26 cellular contexts compared by ENCODE assay signal in the genomic region with DNA sequence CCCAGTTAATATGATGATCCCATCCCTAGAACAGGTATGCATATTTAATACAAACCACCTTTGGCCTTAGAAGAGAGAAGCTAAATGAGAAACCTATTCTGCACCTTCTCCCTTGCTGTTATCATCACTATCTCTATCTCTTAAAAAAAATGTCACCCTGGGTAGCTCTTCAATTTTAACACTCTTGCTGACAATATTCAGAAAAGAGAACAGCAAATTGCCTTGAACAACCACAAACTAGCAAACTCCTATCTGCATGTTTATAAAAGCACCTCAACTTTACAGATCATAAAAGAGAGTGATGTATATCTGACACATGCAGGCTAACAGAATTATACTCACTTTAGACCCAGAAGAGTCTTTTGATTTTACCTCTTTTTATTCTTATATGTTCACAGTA. TPM values are rescaled to one million over a fixed set of nuclear protein-coding genes. Genes with fewer than 3 reads are reported as not detected.
A peak's percentile ranks its signal among the peaks of the same experiment; 100 is the strongest.
DNase-seq lines count a peak whose midpoint lies in the region; ATAC-seq and TF ChIP-seq lines count a peak whose summit lies in the region.
"Had no signal": no experiment of that assay in that cellular context is flagged by ENCODE, and none has a peak within 500 bp of the region (broad histone marks: within the 10 kb centered on the region; RNA-seq: fewer than 3 reads in every experiment).

No MANE protein-coding gene starts in this region.

- H4K5ac ChIP-seq in H9 (ENCODE audit: insufficient read length, low read depth, low read length): no peak overlapping the region

- H3K9me3 ChIP-seq in CD4-positive, alpha-beta T cell (ENCODE audit: control insufficient read depth, low read length): no peaks in the 10 kb centered on the region
- H3K9me3 ChIP-seq in H9 (ENCODE audit: control insufficient read depth, low read depth, low read length): no peaks in the 10 kb centered on the region
- no peaks in the 10 kb centered on the region for H3K9me3 ChIP-seq in adrenal gland (replicated peaks in 1 of 3)
- H3K9me3 ChIP-seq: esophagus squamous epithelium, heart right ventricle, psoas muscle, sigmoid colon, upper lobe of right lung had no signal

- H3K4me2 ChIP-seq in H9 (ENCODE audit: insufficient read depth, insufficient read length, low read length): no peak overlapping the region

- intact Hi-C loops in CD4-positive, alpha-beta T cell (cut with DNase I, micrococcal nuclease): no loop called here
- intact Hi-C loops in natural killer cell (cut with micrococcal nuclease) (no loop called here), adrenal gland (cut with DNase I) (no loop called here)

- H3K9ac ChIP-seq in H9 (ENCODE audit: extremely low read depth, insufficient read length, low read length): no peak overlapping the region

- H3K36me3 ChIP-seq in adrenal gland (replicated peaks in 1 of 2): no peaks in the 10 kb centered on the region
- H3K36me3 ChIP-seq: esophagus squamous epithelium, heart right ventricle, sigmoid colon, upper lobe of right lung had no signal

- H2BK15ac ChIP-seq in H9 (ENCODE audit: low read depth, low read length): no peak overlapping the region

- CTCF ChIA-PET in CD4-positive, alpha-beta T cell (lab: Charles Lee): interaction anchor here (1.7 kb wide), 1 partner anchor 9 kb away, joined by 7 read pairs; no protein-coding TSS in a partner anchor

- no peak overlapping the region for H3T11ph ChIP-seq in H9 (ENCODE audit: low read length)

- H2BK120ac ChIP-seq in H9 (ENCODE audit: low read depth, low read length, poor library complexity, severe bottlenecking): no peak overlapping the region

- H3K23me2 ChIP-seq in H9 (ENCODE audit: insufficient read length, low read depth, low read length, poor library complexity, severe bottlenecking): no peaks in the 10 kb centered on the region

- no peak overlapping the region for H3K27ac ChIP-seq in CD4-positive, alpha-beta T cell (ENCODE audit: low read depth, low read length)
- H3K27ac ChIP-seq in H9 (ENCODE audit: insufficient read length, low read depth, low read length) (no peak overlapping the region), adrenal gland (no peak overlapping the region)
- H3K27ac ChIP-seq: esophagus squamous epithelium, heart right ventricle, psoas muscle, sigmoid colon, upper lobe of right lung had no signal

- H3K4me1 Mint-ChIP-seq in CD4-positive, alpha-beta T cell (ENCODE audit: low read depth): peaks cover 86% of the 10 kb centered on the region
- H3K4me1 Mint-ChIP-seq in H9: peaks cover 48 to 51% of the 10 kb centered on the region in 2 experiments
- H3K4me1 Mint-ChIP-seq in T-helper 2 cell treated with Interferon-gamma antibody and Interleukin-4, amounts not matched to agents 5 μg/mL and 100 μg/mL, for 36 hours (ENCODE audit: low read depth): peaks cover 59% of the 10 kb centered on the region
- H3K4me1 Mint-ChIP-seq in natural killer cell: peaks cover 80 to 84% of the 10 kb centered on the region in 2 donors

- H3K27me3 Mint-ChIP-seq in CD4-positive, alpha-beta T cell: no peaks in the 10 kb centered on the region
- no peaks in the 10 kb centered on the region for H3K27me3 Mint-ChIP-seq in H9 (ENCODE audit: low read depth)
- H3K27me3 Mint-ChIP-seq in T-helper 2 cell treated with Interferon-gamma antibody and Interleukin-4, amounts not matched to agents 5 μg/mL and 100 μg/mL, for 36 hours (ENCODE audit: low read depth): no peaks in the 10 kb centered on the region
- no peaks in the 10 kb centered on the region for H3K27me3 Mint-ChIP-seq in natural killer cell (ENCODE audit: low read depth in 2 of 2)
- H3K27me3 Mint-ChIP-seq: dendritic cell treated with granulocyte-macrophage colony-stimulating factor and Interleukin-4, amounts not matched to agents 40 ng/mL and 50 ng/mL, for 4 days; stimulated activated memory B cell treated with anti-CD40 and anti-IgM and Interleukin-4, amounts not matched to agents 10 μg/mL and 1 μg/mL and 100 μg/mL, for 72 hours had no signal

- H3K79me2 ChIP-seq in H9 (ENCODE audit: insufficient read depth, low read length): peaks cover 39% of the 10 kb centered on the region

- H3K4me3 Mint-ChIP-seq in CD4-positive, alpha-beta T cell: peak overlapping the region; percentile 5
- no peak overlapping the region for H3K4me3 Mint-ChIP-seq in H9
- H3K4me3 Mint-ChIP-seq in T-helper 2 cell treated with Interferon-gamma antibody and Interleukin-4, amounts not matched to agents 5 μg/mL and 100 μg/mL, for 36 hours: peak overlapping the region; percentile 29
- H3K4me3 Mint-ChIP-seq in natural killer cell: peak overlapping the region; percentile 36
- H3K4me3 Mint-ChIP-seq: dendritic cell treated with granulocyte-macrophage colony-stimulating factor and Interleukin-4, amounts not matched to agents 40 ng/mL and 50 ng/mL, for 4 days; stimulated activated memory B cell treated with anti-CD40 and anti-IgM and Interleukin-4, amounts not matched to agents 10 μg/mL and 1 μg/mL and 100 μg/mL, for 72 hours had no signal

- H3K4ac ChIP-seq in H9 (ENCODE audit: low read depth, low read length): no peak overlapping the region

- H3K23ac ChIP-seq in H9 (ENCODE audit: insufficient read length, low read depth, low read length): no peak overlapping the region

- no peaks in the 10 kb centered on the region for H3K79me1 ChIP-seq in H9 (ENCODE audit: insufficient read depth, low read depth, low read length, poor library complexity, severe bottlenecking)

- H2AFZ ChIP-seq in H9 (ENCODE audit: low read length): no peak overlapping the region

- no peak overlapping the region for H3K56ac ChIP-seq in H9 (ENCODE audit: insufficient read length, low read depth, low read length)

- peak overlapping the region; percentile 12 for H3K27ac Mint-ChIP-seq in CD4-positive, alpha-beta T cell
- H3K27ac Mint-ChIP-seq in H9 (peak overlapping the region in 2 of 3 experiments; percentile 12 to 20; a peak in 2 of 7 replicates), natural killer cell (peak overlapping the region; percentile 70 to 73)
- peak overlapping the region; percentile 6 for H3K27ac Mint-ChIP-seq in T-helper 2 cell treated with Interferon-gamma antibody and Interleukin-4, amounts not matched to agents 5 μg/mL and 100 μg/mL, for 36 hours
- H3K27ac Mint-ChIP-seq: dendritic cell treated with granulocyte-macrophage colony-stimulating factor and Interleukin-4, amounts not matched to agents 40 ng/mL and 50 ng/mL, for 4 days; stimulated activated memory B cell treated with anti-CD40 and anti-IgM and Interleukin-4, amounts not matched to agents 10 μg/mL and 1 μg/mL and 100 μg/mL, for 72 hours had no signal

- H3K4me1 ChIP-seq in H9 (ENCODE audit: insufficient read depth, low read length) (peaks cover 3% of the 10 kb centered on the region; the same call in 1 of the 2 replicates), adrenal gland (replicated peaks in 1 of 2) (peaks cover 10 to 76% of the 10 kb centered on the region in 2 donors)

- no peak overlapping the region for H2BK5ac ChIP-seq in H9 (ENCODE audit: insufficient read length, low read length)

- no peak overlapping the region for H2BK20ac ChIP-seq in H9 (ENCODE audit: low read depth, low read length, poor library complexity, severe bottlenecking)

- no peak overlapping the region for H2BK12ac ChIP-seq in H9 (ENCODE audit: insufficient read length, low read depth, low read length)

- TF ChIP-seq CTCF in CD4-positive, alpha-beta T cell (IDR thresholded peaks at IDR 0.05): no peak
- TF ChIP-seq CTCF in H9 (conservative IDR thresholded peaks at IDR 0.05) (no peak), natural killer cell (IDR thresholded peaks at IDR 0.05) (no peak), adrenal gland (IDR thresholded peaks at IDR 0.05) (no peak)

- no peaks in the 10 kb centered on the region for H3K9me3 Mint-ChIP-seq in CD4-positive, alpha-beta T cell
- H3K9me3 Mint-ChIP-seq in H9 (no peaks in the 10 kb centered on the region), natural killer cell (no peaks in the 10 kb centered on the region)
- H3K9me3 Mint-ChIP-seq in T-helper 2 cell treated with Interferon-gamma antibody and Interleukin-4, amounts not matched to agents 5 μg/mL and 100 μg/mL, for 36 hours: no peaks in the 10 kb centered on the region
- H3K9me3 Mint-ChIP-seq: dendritic cell treated with granulocyte-macrophage colony-stimulating factor and Interleukin-4, amounts not matched to agents 40 ng/mL and 50 ng/mL, for 4 days; stimulated activated memory B cell treated with anti-CD40 and anti-IgM and Interleukin-4, amounts not matched to agents 10 μg/mL and 1 μg/mL and 100 μg/mL, for 72 hours had no signal

- no peak overlapping the region for H3K14ac ChIP-seq in H9 (ENCODE audit: insufficient read depth, low read length)

- H4K8ac ChIP-seq in H9 (replicated peaks; ENCODE audit: insufficient read length, low read depth, low read length): no peak overlapping the region

- no peak overlapping the region for H3K18ac ChIP-seq in H9 (ENCODE audit: insufficient read length, low read depth, low read length)

- peaks cover 22% of the 10 kb centered on the region for H3K36me3 Mint-ChIP-seq in CD4-positive, alpha-beta T cell (ENCODE audit: low read depth)
- H3K36me3 Mint-ChIP-seq in H9 (ENCODE audit: insufficient read depth in 1 of 3, low read depth in 3 of 3): peaks cover 0 to 5% (median 1%) of the 10 kb centered on the region in 3 experiments; a peak in 2 of 7 replicates
- H3K36me3 Mint-ChIP-seq in T-helper 2 cell treated with Interferon-gamma antibody and Interleukin-4, amounts not matched to agents 5 μg/mL and 100 μg/mL, for 36 hours (ENCODE audit: low read depth): peaks cover 23% of the 10 kb centered on the region
- H3K36me3 Mint-ChIP-seq in natural killer cell: no peaks in the 10 kb centered on the region

- H4K20me1 ChIP-seq in H9 (ENCODE audit: control insufficient read depth, insufficient read depth, insufficient read length): no peaks in the 10 kb centered on the region

- H3K27me3 ChIP-seq in CD4-positive, alpha-beta T cell (ENCODE audit: control insufficient read depth, insufficient read depth, low read length): no peaks in the 10 kb centered on the region
- H3K27me3 ChIP-seq in H9 (ENCODE audit: insufficient read depth, low read length) (no peaks in the 10 kb centered on the region), adrenal gland (no peaks in the 10 kb centered on the region)
- H3K27me3 ChIP-seq: esophagus squamous epithelium, heart right ventricle, sigmoid colon, upper lobe of right lung had no signal

- POLR2A ChIA-PET in CD4-positive, alpha-beta T cell (lab: Charles Lee): no interaction called here

- ATAC-seq in CD4-positive, alpha-beta T cell (ENCODE audit: poor library complexity): no peak
- ATAC-seq in natural killer cell: peak in 2 of 3 donors; percentile 16 to 27
- no peak for ATAC-seq in GM19023 (IDR thresholded peaks at IDR 0.05; ENCODE audit: unreplicated experiment)
- ATAC-seq: heart right ventricle; psoas muscle; SK-N-SH treated with all-trans-retinoic acid at 6 μM for 48 hours; stimulated activated memory B cell treated with anti-CD40 and anti-IgM and Interleukin-4, amounts not matched to agents 10 μg/mL and 1 μg/mL and 100 μg/mL, for 72 hours; upper lobe of right lung had no signal

- no peak for TF ChIP-seq POLR2A in adrenal gland (IDR thresholded peaks at IDR 0.05)

- H2AK5ac ChIP-seq in H9 (ENCODE audit: insufficient read length, low read length): no peak overlapping the region

- H3K4me3 ChIP-seq in adrenal gland: no peak overlapping the region
- H3K4me3 ChIP-seq: esophagus squamous epithelium, heart right ventricle, psoas muscle, sigmoid colon, upper lobe of right lung had no signal

- no peak overlapping the region for H4K91ac ChIP-seq in H9 (ENCODE audit: insufficient read length, low read depth, low read length)

- no peak for DNase-seq in CD4-positive, alpha-beta T cell
- no peak for DNase-seq in H9
- no peak for DNase-seq in T-helper 2 cell treated with Interferon-gamma antibody and Interleukin-4, amounts not matched to agents 5 μg/mL and 100 μg/mL, for 36 hours (ENCODE audit: low spot score)
- no peak for DNase-seq in natural killer cell
- no peak for DNase-seq in SHP77 (lab: John Stamatoyannopoulos, UW)
- no peak for DNase-seq in adrenal gland
- DNase-seq: activated CD4-positive, alpha-beta T cell treated with anti-CD3 and anti-CD28 coated beads for 48 hours; activated naive CD4-positive, alpha-beta T cell treated with anti-CD3 and anti-CD28 coated beads, Interleukin-2, amount 50 U/mL, for 16 hours; central memory CD4-positive, alpha-beta T cell; DMS 273 treated with DMSO at 0.1 percent for 48 hours; esophagus squamous epithelium; foreskin melanocyte; heart right ventricle; Karpas-422; NCI-H446; NCI-H82; nucleus accumbens; OCI-M1; psoas muscle; sigmoid colon; stimulated activated CD4-positive, alpha-beta T cell treated with anti-CD3 and anti-CD28 coated beads, Interleukin-4, amount 100 ng/mL, for 4 hours; upper lobe of right lung had no signal

RNA-seq across cellular contexts. Expression of gene TOP2B, which starts 7.4 kb away (rescaled TPM):
- 10 to 100 TPM; 79.7 to 80.4 TPM for total RNA-seq in CD4-positive, alpha-beta T cell
- total RNA-seq in H9 (2021): 170 and 181 TPM in 2 replicates
- 100 to 1,000 TPM; 126 to 180 (median 152) TPM for total RNA-seq in natural killer cell
- 10 to 100 TPM; 49.1 to 99.3 (median 73.5) TPM for total RNA-seq in adrenal gland
- 10 to 100 TPM; 33.7 to 83.3 (median 39.6) TPM for polyA plus RNA-seq in adrenal gland

Comparison
In these comparisons a context has a peak if more than half of its experiments do, and no peak if none do; other contexts are left out.
1. ATAC-seq: peak in natural killer cell (2 of 3); none in CD4-positive, alpha-beta T cell (single experiment) and GM19023 (single experiment).
2. H3K27ac Mint-ChIP-seq: peak in every context shown above with its lines; median percentile 72 in natural killer cell; 16 in H9; 12 in CD4-positive, alpha-beta T cell; 6 in T-helper 2 cell treated with Interferon-gamma antibody and Interleukin-4, amounts not matched to agents 5 μg/mL and 100 μg/mL, for 36 hours.
3. H3K4me3 Mint-ChIP-seq: peak in CD4-positive, alpha-beta T cell (single experiment), T-helper 2 cell treated with Interferon-gamma antibody and Interleukin-4, amounts not matched to agents 5 μg/mL and 100 μg/mL, for 36 hours (single experiment) and natural killer cell (single experiment); none in H9 (0 of 2).